18 cellular contexts compared by ENCODE assay signal in the genomic region with DNA sequence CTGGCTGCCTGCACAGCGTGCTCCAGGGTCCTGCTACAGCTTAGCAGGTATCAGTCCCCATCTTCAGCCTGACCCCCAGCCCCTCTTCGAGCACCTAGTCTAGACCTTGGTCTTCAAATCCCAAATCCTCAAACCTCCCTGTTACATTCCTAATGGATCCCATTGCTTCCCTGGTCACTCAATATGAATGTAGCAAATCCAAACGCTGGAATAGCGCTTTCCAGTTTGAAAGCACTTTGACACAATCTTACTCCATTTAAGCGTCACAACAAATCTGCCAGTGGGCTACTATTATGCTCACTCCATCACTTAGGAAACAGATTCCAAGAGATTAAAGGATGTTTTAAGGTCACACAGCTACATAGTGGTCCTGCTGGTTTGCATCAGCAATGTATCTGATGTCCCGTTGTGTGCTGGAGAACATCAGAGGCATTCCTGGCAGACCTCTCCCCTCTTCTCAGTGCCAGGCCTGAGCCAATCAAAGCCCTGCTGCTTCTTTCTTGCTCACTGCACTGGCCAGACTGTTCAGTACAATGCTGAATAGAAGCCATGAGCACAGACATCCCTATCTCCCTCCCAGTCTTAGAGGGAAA.
"Had no signal": no experiment of that assay in that cellular context is flagged by ENCODE, and none has a peak within 500 bp of the region (broad histone marks: within the 10 kb centered on the region; RNA-seq: fewer than 3 reads in every experiment).

No MANE protein-coding gene starts in this region.

- H3K4me1 ChIP-seq: testis had no signal

- H3K27ac Mint-ChIP-seq: effector memory CD8-positive, alpha-beta T cell; nephron; T-cell had no signal

- DNase-seq: activated CD4-positive, alpha-beta T cell treated with anti-CD3 and anti-CD28 coated beads, Interleukin-2, amount 50 U/mL, for 4 hours; activated CD4-positive, CD25-positive, alpha-beta regulatory T cell treated with anti-CD3 and anti-CD28 coated beads, Interleukin-2, amount 50 U/mL, for 72 hours; activated naive CD4-positive, alpha-beta T cell treated with anti-CD3 and anti-CD28 coated beads, Interleukin-2, amount 50 U/mL, for 16 hours; activated T-cell treated with anti-CD3 and anti-CD28 coated beads, Interleukin-2, amount 50 U/mL, for 1 hour; central memory CD4-positive, alpha-beta T cell; effector memory CD8-positive, alpha-beta T cell; heart right ventricle; psoas muscle; sigmoid colon; stimulated activated CD4-positive, alpha-beta T cell treated with anti-CD3 and anti-CD28 coated beads, Interleukin-2, amount 100 ng/mL, for 24 hours; stomach; T-cell; T-helper 9 cell; testis had no signal

- H3K9me3 ChIP-seq: gastroesophageal sphincter, heart right ventricle, psoas muscle, sigmoid colon, stomach, testis had no signal

- H3K36me3 Mint-ChIP-seq: T-cell had no signal

- H3K4me3 Mint-ChIP-seq: effector memory CD8-positive, alpha-beta T cell; nephron; T-cell had no signal

- H3K4me3 ChIP-seq: gastroesophageal sphincter, heart right ventricle, psoas muscle, sigmoid colon, SK-N-MC, stomach, testis had no signal

- H3K27me3 ChIP-seq: gastroesophageal sphincter, sigmoid colon, stomach, testis had no signal

- H3K36me3 ChIP-seq: gastroesophageal sphincter, heart right ventricle, sigmoid colon, stomach had no signal

- H3K27ac ChIP-seq: gastroesophageal sphincter, heart right ventricle, psoas muscle, sigmoid colon, SK-N-MC, stomach, testis had no signal

- H3K9me3 Mint-ChIP-seq: effector memory CD8-positive, alpha-beta T cell; nephron; T-cell had no signal

- ATAC-seq: effector memory CD8-positive, alpha-beta T cell; gastroesophageal sphincter; left lobe of liver; psoas muscle; T-cell had no signal
